Comparison of ENCODE assay signal across 9 cellular contexts in the genomic region with DNA sequence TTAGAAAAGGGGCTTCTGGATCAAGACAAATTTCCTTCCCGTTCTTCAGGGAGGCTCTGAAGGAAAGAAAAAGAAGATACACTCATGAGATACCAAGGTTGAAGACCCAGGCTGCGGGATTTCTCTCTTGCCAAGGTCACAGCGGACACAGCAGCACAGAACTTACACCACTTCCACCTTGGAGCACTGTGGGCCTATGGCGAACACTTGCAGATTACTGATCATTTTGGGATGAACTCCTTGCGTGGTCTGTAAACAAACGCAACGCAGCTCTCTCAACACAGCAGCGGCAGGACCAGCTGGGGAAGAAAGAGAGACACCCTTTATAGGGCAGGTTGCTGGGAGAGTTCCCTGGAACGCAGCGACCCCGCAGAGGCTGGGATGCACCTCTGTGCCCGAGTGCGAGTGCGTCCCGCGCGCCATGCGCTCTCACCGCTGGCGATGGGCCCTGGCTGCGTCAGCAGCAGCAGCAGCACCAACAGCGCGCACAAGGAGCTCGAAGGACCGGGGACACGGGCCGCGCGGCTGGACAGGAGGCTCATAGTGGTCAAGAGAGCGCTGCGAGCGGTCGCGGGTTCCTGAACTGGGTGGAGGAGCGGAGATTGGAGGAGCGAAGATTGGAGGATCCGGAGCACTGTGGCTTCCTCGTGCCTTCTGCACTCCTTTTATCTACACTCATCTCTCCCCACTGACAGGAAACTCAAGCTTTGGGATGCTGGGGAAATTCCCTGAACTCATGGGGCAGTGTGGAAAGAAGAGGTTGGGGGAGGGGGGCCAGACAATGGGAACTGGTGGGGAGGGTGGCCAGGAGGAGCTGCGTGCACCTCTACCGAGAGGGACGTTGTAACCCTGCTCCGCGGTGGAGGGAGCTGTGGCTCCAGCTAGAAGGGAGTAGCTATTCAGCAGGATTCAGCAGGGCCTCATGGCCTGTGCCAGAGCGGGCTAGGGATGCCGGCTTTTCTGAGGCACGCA. TPM values are rescaled to one million over a fixed set of nuclear protein-coding genes. Genes with fewer than 3 reads are reported as not detected.
DNase-seq lines count a peak whose midpoint lies in the region; ATAC-seq and TF ChIP-seq lines count a peak whose summit lies in the region.
"Had no signal": no experiment of that assay in that cellular context is flagged by ENCODE, and none has a peak within 500 bp of the region (broad histone marks: within the 10 kb centered on the region; RNA-seq: fewer than 3 reads in every experiment).

TSS of gene CXCL5 (minus strand) at position 638 of the 972 bp plus-strand sequence. CDS start at position 542, 96 bp downstream.

- in situ Hi-C loops in G401 (cut with HindIII; ENCODE audit: low sequenced_read_pairs): no loop called here

- TF ChIP-seq CTCF in coronary artery (IDR thresholded peaks at IDR 0.05): no peak

- DNase-seq in HCEC 1CT (peak; percentile 44), coronary artery (ENCODE audit: low spot score) (no peak), renal cortical epithelial cell (ENCODE audit: low read depth) (peak; percentile 59), germinal center (ENCODE audit: low spot score) (no peak), NCI-H1694 (lab: John Stamatoyannopoulos, UW) (no peak), G401 (ENCODE audit: low spot score) (no peak)
- DNase-seq: activated T-cell treated with anti-CD3 and anti-CD28 coated beads, Interleukin-2, amount 50 U/mL, for 1 hour had no signal

- no peak within 1 kb of the TSS for H3K27ac ChIP-seq in coronary artery

- H3K4me3 ChIP-seq in coronary artery: peak within 1 kb of the TSS; percentile 65
- H3K4me3 ChIP-seq in iPS-11a (ENCODE audit: low read depth, low read length): peak within 1 kb of the TSS; percentile 25

- no peak for ATAC-seq in GM18858 (IDR thresholded peaks at IDR 0.05; ENCODE audit: unreplicated experiment)

RNA-seq across cellular contexts. Expression of gene CXCL5, which starts in this region (rescaled TPM):
- total RNA-seq in renal cortical epithelial cell: 42.3 and 210 TPM in 2 replicates
- total RNA-seq in G401 (2014; rRNA removed; shearing (Covaris generic)): not detected in 2 replicates

Comparison
In these comparisons a context has a peak if more than half of its experiments do, and no peak if none do; other contexts are left out.
1. RNA of gene CXCL5 (total RNA-seq): 42.3 to 210 TPM in renal cortical epithelial cell; not detected in G401; every median in the first group is over 10 times any median in the second.
2. DNase-seq: peak in HCEC 1CT (single experiment) and renal cortical epithelial cell (single experiment); none in coronary artery (single experiment), germinal center (single experiment), NCI-H1694 (single experiment) and G401 (single experiment).